8 cellular contexts compared by ENCODE assay signal in genomic region chr17:28925912-28926365, GRCh38.
DNase-seq lines count a peak whose midpoint lies in the region; ATAC-seq lines count a peak whose summit lies in the region.

No MANE protein-coding gene starts in this region.

- ATAC-seq in GM18520 (IDR thresholded peaks at IDR 0.05; ENCODE audit: unreplicated experiment) (peak; percentile 66), HG03469 (IDR thresholded peaks at IDR 0.05; ENCODE audit: unreplicated experiment) (no peak), HG02981 (IDR thresholded peaks at IDR 0.05; ENCODE audit: unreplicated experiment) (no peak)

- DNase-seq in NOMO-1 treated with dmso at 0.1 percent for 144 hours (lab: John Stamatoyannopoulos, UW; ENCODE audit: unreplicated experiment) (peak; percentile 79), kidney glomerular epithelial cell (lab: John Stamatoyannopoulos, UW) (peak; percentile 24), NCI-H82 (lab: John Stamatoyannopoulos, UW) (no peak), RPMI8226 (no peak)
- peak; percentile 26 for DNase-seq in activated effector memory CD4-positive, alpha-beta T cell treated with Interleukin-2 at 50 U/mL for 16 hours

Comparison
In these comparisons a context has a peak if more than half of its experiments do, and no peak if none do; other contexts are left out.
1. DNase-seq: peak in NOMO-1 treated with dmso at 0.1 percent for 144 hours (single experiment), activated effector memory CD4-positive, alpha-beta T cell treated with Interleukin-2 at 50 U/mL for 16 hours (single experiment) and kidney glomerular epithelial cell (single experiment); none in NCI-H82 (single experiment) and RPMI8226 (single experiment).